ENCODE assay signal across 27 cellular contexts in the genomic region with DNA sequence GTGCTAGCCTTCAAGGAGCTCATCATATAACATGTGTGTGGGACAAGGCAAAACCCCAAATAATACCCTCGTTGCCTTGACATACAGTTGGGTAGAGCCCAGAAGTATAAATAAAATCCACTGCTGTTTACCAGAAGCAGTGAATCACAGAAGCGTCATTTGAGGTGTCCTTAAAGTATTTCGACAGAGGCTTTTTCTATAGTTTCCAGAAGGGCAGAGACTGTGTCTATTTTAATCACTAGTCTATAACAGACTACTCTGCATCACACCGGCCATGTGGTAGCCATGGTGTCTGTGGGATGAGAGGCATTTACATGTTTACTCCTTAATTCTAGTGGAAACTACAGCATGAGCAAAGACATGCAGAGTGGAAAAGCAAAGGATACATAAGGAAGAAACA.
"Had no signal": no experiment of that assay in that cellular context is flagged by ENCODE, and none has a peak within 500 bp of the region (broad histone marks: within the 10 kb centered on the region; RNA-seq: fewer than 3 reads in every experiment).

No MANE protein-coding gene starts in this region.

- H3K9me3 Mint-ChIP-seq: activated CD4-positive, alpha-beta memory T cell treated with anti-CD3 and anti-CD28 coated beads for 36 hours; activated CD4-positive, alpha-beta T cell treated with anti-CD3 and anti-CD28 coated beads, Interleukin-2, amount 10 ng/mL, durations not matched to agents 24 days and 14 days; activated naive CD4-positive, alpha-beta T cell treated with anti-CD3 and anti-CD28 coated beads, Interleukin-2, amount 10 ng/mL, durations not matched to agents 7 days and 5 days; activated naive CD8-positive, alpha-beta T cell treated with anti-CD3 and anti-CD28 coated beads, Interleukin-2, amount 10 ng/mL, durations not matched to agents 7 days and 5 days; activated T-cell treated with anti-CD3 and anti-CD28 coated beads, Interleukin-2, amount 50 U/mL, for 24 hours; memory B cell; neural progenitor cell; stimulated activated naive B cell treated with anti-CD40 and anti-IgM and Interleukin-4, amounts not matched to agents 10 μg/mL and 1 μg/mL and 100 μg/mL, for 72 hours had no signal

- H3K79me2 ChIP-seq: parathyroid adenoma had no signal

- H3K4me3 ChIP-seq: esophagus squamous epithelium, heart right ventricle, neural progenitor cell, right atrium auricular region, stomach, tibial artery, upper lobe of right lung had no signal

- H3K36me3 Mint-ChIP-seq: activated CD4-positive, alpha-beta memory T cell treated with anti-CD3 and anti-CD28 coated beads for 36 hours; activated naive CD4-positive, alpha-beta T cell treated with anti-CD3 and anti-CD28 coated beads, Interleukin-2, amount 10 ng/mL, durations not matched to agents 7 days and 5 days; activated naive CD8-positive, alpha-beta T cell treated with anti-CD3 and anti-CD28 coated beads, Interleukin-2, amount 10 ng/mL, durations not matched to agents 7 days and 5 days; memory B cell; natural killer cell; stimulated activated naive B cell treated with anti-CD40 and anti-IgM and Interleukin-4, amounts not matched to agents 10 μg/mL and 1 μg/mL and 100 μg/mL, for 72 hours had no signal

- H3K27ac Mint-ChIP-seq: activated CD4-positive, alpha-beta memory T cell treated with anti-CD3 and anti-CD28 coated beads for 36 hours; activated CD4-positive, alpha-beta T cell treated with anti-CD3 and anti-CD28 coated beads, Interleukin-2, amount 10 ng/mL, durations not matched to agents 24 days and 14 days; activated naive CD4-positive, alpha-beta T cell treated with anti-CD3 and anti-CD28 coated beads, Interleukin-2, amount 10 ng/mL, durations not matched to agents 7 days and 5 days; activated naive CD8-positive, alpha-beta T cell treated with anti-CD3 and anti-CD28 coated beads, Interleukin-2, amount 10 ng/mL, durations not matched to agents 7 days and 5 days; activated T-cell treated with anti-CD3 and anti-CD28 coated beads, Interleukin-2, amount 50 U/mL, for 24 hours; memory B cell; natural killer cell; neural progenitor cell; stimulated activated naive B cell treated with anti-CD40 and anti-IgM and Interleukin-4, amounts not matched to agents 10 μg/mL and 1 μg/mL and 100 μg/mL, for 72 hours had no signal

- H3K4me2 ChIP-seq: neural progenitor cell had no signal

- H3K9me3 ChIP-seq: esophagus squamous epithelium, heart right ventricle, right atrium auricular region, stomach, tibial artery, upper lobe of right lung had no signal

- H3K36me3 ChIP-seq: neural progenitor cell had no signal

- H2AFZ ChIP-seq: neural progenitor cell, parathyroid adenoma had no signal

- H3K4me1 Mint-ChIP-seq: activated CD4-positive, alpha-beta T cell treated with anti-CD3 and anti-CD28 coated beads, Interleukin-2, amount 10 ng/mL, durations not matched to agents 24 days and 14 days; activated naive CD4-positive, alpha-beta T cell treated with anti-CD3 and anti-CD28 coated beads, Interleukin-2, amount 10 ng/mL, durations not matched to agents 7 days and 5 days; activated naive CD8-positive, alpha-beta T cell treated with anti-CD3 and anti-CD28 coated beads, Interleukin-2, amount 10 ng/mL, durations not matched to agents 7 days and 5 days; memory B cell; natural killer cell; neural progenitor cell; stimulated activated naive B cell treated with anti-CD40 and anti-IgM and Interleukin-4, amounts not matched to agents 10 μg/mL and 1 μg/mL and 100 μg/mL, for 72 hours had no signal

- H3K27me3 ChIP-seq: esophagus squamous epithelium, heart right ventricle, neural progenitor cell, right atrium auricular region, stomach, tibial artery, upper lobe of right lung had no signal

- H3K27me3 Mint-ChIP-seq: activated CD4-positive, alpha-beta memory T cell treated with anti-CD3 and anti-CD28 coated beads for 36 hours; activated naive CD4-positive, alpha-beta T cell treated with anti-CD3 and anti-CD28 coated beads, Interleukin-2, amount 10 ng/mL, durations not matched to agents 7 days and 5 days; activated naive CD8-positive, alpha-beta T cell treated with anti-CD3 and anti-CD28 coated beads, Interleukin-2, amount 10 ng/mL, durations not matched to agents 7 days and 5 days; activated T-cell treated with anti-CD3 and anti-CD28 coated beads, Interleukin-2, amount 50 U/mL, for 24 hours had no signal

- H3K9ac ChIP-seq: neural progenitor cell, parathyroid adenoma had no signal

- H3K4me1 ChIP-seq: esophagus squamous epithelium, foreskin keratinocyte, heart right ventricle, parathyroid adenoma, right atrium auricular region, stomach, tibial artery, upper lobe of right lung had no signal

- H3K27ac ChIP-seq: epithelial cell of prostate, esophagus squamous epithelium, foreskin keratinocyte, heart right ventricle, neural progenitor cell, parathyroid adenoma, right atrium auricular region, stomach, tibial artery, upper lobe of right lung, VCaP had no signal

- DNase-seq: activated CD4-positive, alpha-beta memory T cell treated with anti-CD3 and anti-CD28 coated beads for 36 hours; activated CD4-positive, alpha-beta T cell treated with anti-CD3 and anti-CD28 coated beads, Interleukin-2, amount 10 ng/mL, durations not matched to agents 24 days and 14 days; activated CD8-positive, alpha-beta memory T cell treated with anti-CD3 and anti-CD28 coated beads, Interleukin-2, amount 50 U/mL, for 48 hours; activated gamma-delta T cell; activated naive CD4-positive, alpha-beta T cell treated with anti-CD3 and anti-CD28 coated beads, Interleukin-2, amount 10 ng/mL, durations not matched to agents 7 days and 5 days; activated naive CD8-positive, alpha-beta T cell treated with anti-CD3 and anti-CD28 coated beads, Interleukin-2, amount 10 ng/mL, durations not matched to agents 7 days and 5 days; activated T-cell treated with anti-CD3 and anti-CD28 coated beads, Interleukin-2, amount 50 U/mL, for 24 hours; amniotic stem cell; caudate nucleus; esophagus squamous epithelium; foreskin keratinocyte; heart right ventricle; natural killer cell; occipital lobe; stimulated activated CD4-positive, alpha-beta T cell treated with anti-CD3 and anti-CD28 coated beads, Interleukin-15, amount 100 ng/mL, for 24 hours; stimulated activated CD4-positive, alpha-beta T cell treated with anti-CD3 and anti-CD28 coated beads, Interleukin-2, amount 100 ng/mL, for 24 hours; stimulated activated naive B cell treated with anti-CD40 and anti-IgM and Interleukin-4, amounts not matched to agents 10 μg/mL and 1 μg/mL and 100 μg/mL, for 72 hours; stomach; T-helper 1 cell; tibial artery; upper lobe of right lung had no signal

- H3K4me3 Mint-ChIP-seq: activated CD4-positive, alpha-beta memory T cell treated with anti-CD3 and anti-CD28 coated beads for 36 hours; activated CD4-positive, alpha-beta T cell treated with anti-CD3 and anti-CD28 coated beads, Interleukin-2, amount 10 ng/mL, durations not matched to agents 24 days and 14 days; activated naive CD4-positive, alpha-beta T cell treated with anti-CD3 and anti-CD28 coated beads, Interleukin-2, amount 10 ng/mL, durations not matched to agents 7 days and 5 days; activated naive CD8-positive, alpha-beta T cell treated with anti-CD3 and anti-CD28 coated beads, Interleukin-2, amount 10 ng/mL, durations not matched to agents 7 days and 5 days; activated T-cell treated with anti-CD3 and anti-CD28 coated beads, Interleukin-2, amount 50 U/mL, for 24 hours; memory B cell; natural killer cell; neural progenitor cell; stimulated activated naive B cell treated with anti-CD40 and anti-IgM and Interleukin-4, amounts not matched to agents 10 μg/mL and 1 μg/mL and 100 μg/mL, for 72 hours had no signal

- ATAC-seq: foreskin keratinocyte; heart right ventricle; natural killer cell; stimulated activated naive B cell treated with anti-CD40 and anti-IgM and Interleukin-4, amounts not matched to agents 10 μg/mL and 1 μg/mL and 100 μg/mL, for 72 hours; upper lobe of right lung had no signal
